9 cellular contexts compared by ENCODE assay signal in genomic region chr2:73285162-73285739, GRCh38. TPM values are rescaled to one million over a fixed set of nuclear protein-coding genes. Genes with fewer than 3 reads are reported as not detected.
DNase-seq lines count a peak whose midpoint lies in the region; ATAC-seq, FAIRE-seq and TF ChIP-seq lines count a peak whose summit lies in the region.
"Had no signal": no experiment of that assay in that cellular context is flagged by ENCODE, and none has a peak within 500 bp of the region (broad histone marks: within the 10 kb centered on the region; RNA-seq: fewer than 3 reads in every experiment).

No MANE protein-coding gene starts in this region.

- TF ChIP-seq CTCF in D721Med (IDR thresholded peaks at IDR 0.05; ENCODE audit: insufficient read depth, missing control alignments), result no peak

- H3K9me3 Mint-ChIP-seq in naive thymus-derived CD8-positive, alpha-beta T cell, result no peaks in the 10 kb centered on the region

- ATAC-seq in Right ventricle myocardium superior (ENCODE audit: poor library complexity) (peak; percentile 69), HG02840 (IDR thresholded peaks at IDR 0.05; ENCODE audit: low FRiP score, unreplicated experiment) (peak; percentile 38)
- ATAC-seq in naive thymus-derived CD8-positive, alpha-beta T cell, result peak; percentile 17 to 48

- peak; percentile 44 for DNase-seq in Right ventricle myocardium superior
- DNase-seq in cardiac septum (ENCODE audit: low spot score), result no peak
- peak; percentile 91 to 96 for DNase-seq in NOMO-1 (lab: John Stamatoyannopoulos, UW; ENCODE audit: unreplicated experiment in 2 of 2)
- peak; percentile 65 for DNase-seq in cerebellar cortex (ENCODE audit: low spot score)
- DNase-seq in naive thymus-derived CD8-positive, alpha-beta T cell, result peak in 3 of 10 donors; percentile 16 to 23 (median 19)
- no peak for DNase-seq in hippocampal formation (lab: John Stamatoyannopoulos, UW)
- DNase-seq in D721Med (ENCODE audit: insufficient read length, low spot score), result no peak

- H3K27ac Mint-ChIP-seq in naive thymus-derived CD8-positive, alpha-beta T cell, result peak overlapping the region in 9 of 10 donors; percentile 19 to 84 (median 64)

- FAIRE-seq in D721Med (lab: Jason Lieb, UNC), result no peak
- FAIRE-seq: colon had no signal

- H3K27me3 Mint-ChIP-seq in naive thymus-derived CD8-positive, alpha-beta T cell, result peaks cover 5 to 24% (median 10%) of the 10 kb centered on the region in 5 donors

- H3K4me3 Mint-ChIP-seq in naive thymus-derived CD8-positive, alpha-beta T cell, result peak overlapping the region; percentile 51 to 95 (median 80)

- no peaks in the 10 kb centered on the region for H3K36me3 Mint-ChIP-seq in naive thymus-derived CD8-positive, alpha-beta T cell

- intact Hi-C loops in Right ventricle myocardium superior (cut with DNase I) (no loop called here), cardiac septum (cut with DNase I) (no loop called here)

- H3K4me1 Mint-ChIP-seq in naive thymus-derived CD8-positive, alpha-beta T cell, result peaks cover 17 to 35% (median 30%) of the 10 kb centered on the region in 4 donors

- POLR2A ChIA-PET in naive thymus-derived CD8-positive, alpha-beta T cell (lab: Charles Lee), result interaction anchor here (0.6 to 2.4 kb wide), 6 partner anchors 8 to 893 kb away, joined by 3 to 30 read pairs (median 8); partner anchors contain the start of genes ALMS1, CCT7, EGR4 and MOB1A

RNA-seq across cellular contexts. Expression of gene FBXO41, which starts 1.0 kb away (rescaled TPM):
- 0.51 TPM for total RNA-seq in Right ventricle myocardium superior
- total RNA-seq in cardiac septum, result 1.3 TPM
- total RNA-seq in naive thymus-derived CD8-positive, alpha-beta T cell, result 10 to 100 TPM; 26.5 to 28.0 TPM
- polyA plus RNA-seq in naive thymus-derived CD8-positive, alpha-beta T cell, result 1 to 10 TPM; 1.0 to 2.7 (median 1.8) TPM

RNA-seq across cellular contexts. Expression of gene EGR4, which starts 8.1 kb away (rescaled TPM):
- total RNA-seq in Right ventricle myocardium superior (not detected), cardiac septum (not detected)
- total RNA-seq in naive thymus-derived CD8-positive, alpha-beta T cell, result not detected
- not detected for polyA plus RNA-seq in naive thymus-derived CD8-positive, alpha-beta T cell

RNA-seq across cellular contexts. Expression of gene CCT7, which starts 51.1 kb away (rescaled TPM):
- total RNA-seq in Right ventricle myocardium superior (194 TPM), cardiac septum (186 TPM)
- total RNA-seq in naive thymus-derived CD8-positive, alpha-beta T cell, result 100 to 1,000 TPM; 206 to 217 TPM
- 100 to 1,000 TPM; 294 to 306 (median 299) TPM for polyA plus RNA-seq in naive thymus-derived CD8-positive, alpha-beta T cell

RNA-seq across cellular contexts. Expression of gene PRADC1, which starts 52.2 kb away (rescaled TPM):
- total RNA-seq in Right ventricle myocardium superior (91.6 TPM), cardiac septum (85.8 TPM)
- 10 to 100 TPM in 1 of 2 experiments, 1 to 10 TPM in 1; 7.8 to 10.7 TPM for total RNA-seq in naive thymus-derived CD8-positive, alpha-beta T cell
- polyA plus RNA-seq in naive thymus-derived CD8-positive, alpha-beta T cell, result 10 to 100 TPM; 26.1 to 38.8 (median 27.6) TPM

Comparison
In these comparisons a context has a peak if more than half of its experiments do, and no peak if none do; other contexts are left out.
1. DNase-seq: peak in Right ventricle myocardium superior (single experiment), NOMO-1 (2 of 2) and cerebellar cortex (single experiment); none in cardiac septum (single experiment), hippocampal formation (0 of 2) and D721Med (single experiment).
2. RNA of gene FBXO41, which starts 1.0 kb away (total RNA-seq): 26.5 to 28.0 TPM in naive thymus-derived CD8-positive, alpha-beta T cell; 1.3 TPM in cardiac septum (single experiment) and 0.51 TPM in Right ventricle myocardium superior (single experiment); every median in the first group is over 10 times any median in the second.
3. Peak in every context shown above with its lines, with median percentiles within 50 percentile points of each other: ATAC-seq.